8 cellular contexts compared by ENCODE assay signal in genomic region chr19:50050406-50051223, GRCh38. TPM values are rescaled to one million over a fixed set of nuclear protein-coding genes. Genes with fewer than 3 reads are reported as not detected.
DNase-seq lines count a peak whose midpoint lies in the region; ATAC-seq and TF ChIP-seq lines count a peak whose summit lies in the region.

No MANE protein-coding gene starts in this region.

- peaks cover 0 to 10% (median 3%) of the 10 kb centered on the region in 4 donors for H3K36me3 ChIP-seq in right lobe of liver

- DNase-seq in GM13977 (ENCODE audit: low spot score) (peak; percentile 78), NCI-H2171 treated with DMSO at 0.1 percent for 48 hours (lab: John Stamatoyannopoulos, UW) (peak; percentile 68), right lobe of liver (peak; percentile 63 to 67 (median 63))
- DNase-seq in activated CD4-positive, alpha-beta T cell treated with anti-CD3 and anti-CD28 coated beads, Interleukin-2, amount 50 U/mL, for 24 hours (ENCODE audit: low read depth in 1 of 2, low spot score in 1 of 2): peak; percentile 61 to 76
- DNase-seq in stimulated activated CD4-positive, alpha-beta T cell treated with anti-CD3 and anti-CD28 coated beads, Interleukin-4, amount 100 ng/mL, for 1 hour: peak; percentile 86

- peaks cover 18% of the 10 kb centered on the region for H3K27me3 Mint-ChIP-seq in dendritic cell treated with granulocyte-macrophage colony-stimulating factor and Interleukin-4, amounts not matched to agents 40 ng/mL and 50 ng/mL, for 4 days

- H3K9me3 Mint-ChIP-seq in dendritic cell treated with granulocyte-macrophage colony-stimulating factor and Interleukin-4, amounts not matched to agents 40 ng/mL and 50 ng/mL, for 4 days: peaks cover 28% of the 10 kb centered on the region

- H3K27ac Mint-ChIP-seq in dendritic cell treated with granulocyte-macrophage colony-stimulating factor and Interleukin-4, amounts not matched to agents 40 ng/mL and 50 ng/mL, for 4 days: peak overlapping the region; percentile 69

- TF ChIP-seq POLR2A in right lobe of liver (IDR thresholded peaks at IDR 0.05): no peak

- H3K27ac ChIP-seq in right lobe of liver: no peak overlapping the region

- intact Hi-C loops in dendritic cell treated with granulocyte-macrophage colony-stimulating factor and Interleukin-4, amounts not matched to agents 40 ng/mL and 50 ng/mL, for 4 days (cut with micrococcal nuclease): loop anchor here (1.0 kb wide), 1 partner anchor 25 kb away; the partner anchor contains the start of gene VRK3
- intact Hi-C loops in right lobe of liver (cut with DNase I): no loop called here

- H3K4me3 Mint-ChIP-seq in dendritic cell treated with granulocyte-macrophage colony-stimulating factor and Interleukin-4, amounts not matched to agents 40 ng/mL and 50 ng/mL, for 4 days: peak overlapping the region; percentile 77

- 6% methylated on average over 32 of the region's 51 CpGs for WGBS in right lobe of liver (ENCODE audit: insufficient coverage, low coverage, low lambda C conversion rate, missing lambda C conversion rate)

- peaks cover 23% of the 10 kb centered on the region for H3K36me3 Mint-ChIP-seq in dendritic cell treated with granulocyte-macrophage colony-stimulating factor and Interleukin-4, amounts not matched to agents 40 ng/mL and 50 ng/mL, for 4 days (ENCODE audit: low read depth)

- no peaks in the 10 kb centered on the region for H3K4me1 ChIP-seq in right lobe of liver

- peaks cover 0 to 14% (median 8%) of the 10 kb centered on the region in 4 donors for H3K9me3 ChIP-seq in right lobe of liver

- H3K4me3 ChIP-seq in right lobe of liver: peak overlapping the region; percentile 26 to 44 (median 33)

- peaks cover 17% of the 10 kb centered on the region for H3K4me1 Mint-ChIP-seq in dendritic cell treated with granulocyte-macrophage colony-stimulating factor and Interleukin-4, amounts not matched to agents 40 ng/mL and 50 ng/mL, for 4 days (ENCODE audit: low read depth)

- ATAC-seq in right lobe of liver (peak; percentile 77 to 84 (median 82)), GM21390 (IDR thresholded peaks at IDR 0.05; ENCODE audit: unreplicated experiment) (no peak), GM18511 (IDR thresholded peaks at IDR 0.05; ENCODE audit: unreplicated experiment) (no peak)

- in situ Hi-C loops in GM13977 (cut with MboI; ENCODE audit: low pct_unique_long_range_greater_than_20kb, low sequenced_read_pairs, unreplicated experiment): no loop called here

- no peaks in the 10 kb centered on the region for H3K27me3 ChIP-seq in right lobe of liver

- TF ChIP-seq CTCF in GM13977 (IDR thresholded peaks at IDR 0.05; ENCODE audit: extremely low read depth, insufficient read depth, missing control alignments) (no peak), right lobe of liver (IDR thresholded peaks at IDR 0.05) (no peak)

RNA-seq across cellular contexts. Expression of gene ZNF473, which starts 24.8 kb away (rescaled TPM):
- 1 to 10 TPM; 3.1 to 6.0 (median 3.6) TPM for total RNA-seq in right lobe of liver

RNA-seq across cellular contexts. Expression of gene VRK3, which starts 25.4 kb away (rescaled TPM):
- 10 to 100 TPM; 29.6 to 44.2 (median 33.0) TPM for total RNA-seq in right lobe of liver

Comparison
In these comparisons a context has a peak if more than half of its experiments do, and no peak if none do; other contexts are left out.
1. ATAC-seq: peak in right lobe of liver (4 of 4); none in GM21390 (single experiment) and GM18511 (single experiment).
2. Peak in every context shown above with its lines, with median percentiles within 50 percentile points of each other: DNase-seq.